29 cellular contexts compared by ENCODE assay signal in genomic region chr19:12217332-12217731, GRCh38.
"Had no signal": no experiment of that assay in that cellular context is flagged by ENCODE, and none has a peak within 500 bp of the region (broad histone marks: within the 10 kb centered on the region; RNA-seq: fewer than 3 reads in every experiment).

No MANE protein-coding gene starts in this region.

- H3K27ac ChIP-seq: neutrophil, pancreas, psoas muscle, right lobe of liver, sigmoid colon, suprapubic skin, testis, tibial artery, transverse colon, upper lobe of right lung, uterus had no signal

- H3K36me3 ChIP-seq: neutrophil, pancreas, right lobe of liver, sigmoid colon, suprapubic skin, transverse colon, upper lobe of right lung, uterus had no signal

- H3K4me1 ChIP-seq: pancreas, psoas muscle, right lobe of liver, sigmoid colon, suprapubic skin, testis, tibial artery, transverse colon, upper lobe of right lung, uterus had no signal

- DNase-seq: naive thymus-derived CD8-positive, alpha-beta T cell; nephron progenitor cell; nucleus accumbens; pancreas; psoas muscle; right cardiac atrium; right lobe of liver; sigmoid colon; small intestine; stimulated activated CD4-positive, alpha-beta T cell treated with anti-CD3 and anti-CD28 coated beads, Interleukin-15, amount 100 ng/mL, for 24 hours; stimulated activated CD4-positive, alpha-beta T cell treated with anti-CD3 and anti-CD28 coated beads, Interleukin-2, amount 100 ng/mL, for 24 hours; stimulated activated CD4-positive, alpha-beta T cell treated with anti-CD3 and anti-CD28 coated beads, Interleukin-2, amount 100 ng/mL, for 48 hours; stimulated activated CD4-positive, alpha-beta T cell treated with anti-CD3 and anti-CD28 coated beads, Interleukin-4, amount 100 ng/mL, for 4 hours; stimulated activated CD8-positive, alpha-beta memory T cell treated with anti-CD3 and anti-CD28 coated beads, Interleukin-4, amount 100 ng/mL, for 48 hours; stimulated activated naive CD4-positive, alpha-beta T cell; stimulated activated naive CD8-positive, alpha-beta T cell treated with anti-CD3 and anti-CD28 coated beads, Interleukin-15, amount 100 ng/mL, for 72 hours; stimulated activated naive CD8-positive, alpha-beta T cell treated with anti-CD3 and anti-CD28 coated beads, Interleukin-15, Interleukin-2, amounts not matched to agents 100 U/mL and 50 U/mL, for 24 hours; substantia nigra; testis; tibial artery; transverse colon; upper lobe of right lung; uterus had no signal

- H3K4me3 Mint-ChIP-seq: naive thymus-derived CD8-positive, alpha-beta T cell; natural killer cell treated with Interleukin-12 subunit alpha and Interleukin-12 subunit beta and Interleukin-15 and Interleukin-18, amount 100 ng/mL, for 72 hours; nephron progenitor cell; neural crest cell; stimulated activated memory B cell treated with anti-CD40 and anti-IgM and Interleukin-4, amounts not matched to agents 10 μg/mL and 1 μg/mL and 100 μg/mL, for 72 hours; stimulated activated naive CD8-positive, alpha-beta T cell treated with anti-CD3 and anti-CD28 coated beads, Interleukin-15, amount 100 ng/mL, for 72 hours; type B pancreatic cell had no signal

- H3K27me3 Mint-ChIP-seq: naive thymus-derived CD8-positive, alpha-beta T cell; natural killer cell treated with Interleukin-12 subunit alpha and Interleukin-12 subunit beta and Interleukin-15 and Interleukin-18, amount 100 ng/mL, for 72 hours; stimulated activated memory B cell treated with anti-CD40 and anti-IgM and Interleukin-4, amounts not matched to agents 10 μg/mL and 1 μg/mL and 100 μg/mL, for 72 hours; stimulated activated naive CD8-positive, alpha-beta T cell treated with anti-CD3 and anti-CD28 coated beads, Interleukin-15, amount 100 ng/mL, for 72 hours; type B pancreatic cell had no signal

- H3K27me3 ChIP-seq: neutrophil, pancreas, right lobe of liver, sigmoid colon, suprapubic skin, testis, tibial artery, transverse colon, upper lobe of right lung, uterus had no signal

- H3K4me1 Mint-ChIP-seq: naive thymus-derived CD8-positive, alpha-beta T cell; nephron progenitor cell; neural crest cell; stimulated activated memory B cell treated with anti-CD40 and anti-IgM and Interleukin-4, amounts not matched to agents 10 μg/mL and 1 μg/mL and 100 μg/mL, for 72 hours; stimulated activated naive CD8-positive, alpha-beta T cell treated with anti-CD3 and anti-CD28 coated beads, Interleukin-15, amount 100 ng/mL, for 72 hours had no signal

- H3K9me3 ChIP-seq: pancreas, testis had no signal

- H3K27ac Mint-ChIP-seq: naive thymus-derived CD8-positive, alpha-beta T cell; natural killer cell treated with Interleukin-12 subunit alpha and Interleukin-12 subunit beta and Interleukin-15 and Interleukin-18, amount 100 ng/mL, for 72 hours; nephron progenitor cell; stimulated activated memory B cell treated with anti-CD40 and anti-IgM and Interleukin-4, amounts not matched to agents 10 μg/mL and 1 μg/mL and 100 μg/mL, for 72 hours; stimulated activated naive CD8-positive, alpha-beta T cell treated with anti-CD3 and anti-CD28 coated beads, Interleukin-15, amount 100 ng/mL, for 72 hours; type B pancreatic cell had no signal

- H3K4me3 ChIP-seq: pancreas, psoas muscle, right lobe of liver, sigmoid colon, suprapubic skin, testis, tibial artery, transverse colon, upper lobe of right lung, uterus had no signal
